Comparison of ENCODE assay signal across 21 cellular contexts in genomic region chr1:46224966-46225365, GRCh38. TPM values are rescaled to one million over a fixed set of nuclear protein-coding genes. Genes with fewer than 3 reads are reported as not detected.
A peak's percentile ranks its signal among the peaks of the same experiment; 100 is the strongest.
DNase-seq lines count a peak whose midpoint lies in the region; ATAC-seq, FAIRE-seq and TF ChIP-seq lines count a peak whose summit lies in the region.
"Had no signal": no experiment of that assay in that cellular context is flagged by ENCODE, and none has a peak within 500 bp of the region (broad histone marks: within the 10 kb centered on the region; RNA-seq: fewer than 3 reads in every experiment).

No MANE protein-coding gene starts in this region.

- DNase-seq in SJCRH30 = peak; percentile 25 to 65
- DNase-seq in dorsolateral prefrontal cortex = no peak
- peak; percentile 91 for DNase-seq in pons (ENCODE audit: low spot score)
- no peak for DNase-seq in urothelium cell line (ENCODE audit: low spot score)
- no peak for DNase-seq in activated gamma-delta T cell treated with Interleukin-2 at 50 U/mL for 16 hours
- no peak for DNase-seq in mucosa of descending colon
- no peak for DNase-seq in AG08396 (ENCODE audit: low spot score)
- DNase-seq: ACHN; CD8-positive, alpha-beta T cell; COR-L47; DMS153; DMS79 treated with DMSO at 0.1 percent for 48 hours; EL; GDM1; HCEC 1CT; HFFc6 had no signal

- no peak for TF ChIP-seq CTCF in dorsolateral prefrontal cortex (IDR thresholded peaks at IDR 0.05 in 54 of 56, conservative IDR thresholded peaks at IDR 0.05 in 2 of 56; ENCODE audit: low read depth in 1 of 56, partially characterized antibody in 56 of 56)
- TF ChIP-seq CTCF in mucosa of descending colon (IDR thresholded peaks at IDR 0.05) = no peak

- intact Hi-C loops in dorsolateral prefrontal cortex (cut with DNase I) (loop anchor here (2.0 to 5.0 kb wide), 3 partner anchors 77 to 188 kb away; partner anchors contain the start of genes LRRC41 (in 1 of the 2) and UQCRH (in 1 of the 2)), mucosa of descending colon (cut with DNase I, micrococcal nuclease) (no loop called here)

- no peak overlapping the region for H3K4me3 ChIP-seq in SJCRH30
- no peak overlapping the region for H3K4me3 ChIP-seq in dorsolateral prefrontal cortex
- no peak overlapping the region for H3K4me3 ChIP-seq in mucosa of descending colon

- no peak for ATAC-seq in mucosa of descending colon
- ATAC-seq: CD8-positive, alpha-beta T cell had no signal

- H3K9me3 ChIP-seq in SJCRH30 (replicated peaks) (no peaks in the 10 kb centered on the region), mucosa of descending colon (no peaks in the 10 kb centered on the region)

- H3K36me3 ChIP-seq in SJCRH30 (no peaks in the 10 kb centered on the region), mucosa of descending colon (ENCODE audit: low read depth) (no peaks in the 10 kb centered on the region)

- no peak overlapping the region for H3K27ac ChIP-seq in SJCRH30
- peak overlapping the region in 58 of 59 donors; percentile 15 to 100 (median 94) for H3K27ac ChIP-seq in dorsolateral prefrontal cortex

- FAIRE-seq in urothelium cell line (lab: Jason Lieb, UNC) = peak; percentile 30
- FAIRE-seq: D721Med, GM12892, HTR-8/SVneo had no signal

- H3K27me3 ChIP-seq in SJCRH30 (no peaks in the 10 kb centered on the region), dorsolateral prefrontal cortex (no peaks in the 10 kb centered on the region)

- H3K4me1 ChIP-seq in SJCRH30 (no peaks in the 10 kb centered on the region), mucosa of descending colon (ENCODE audit: low read depth) (no peaks in the 10 kb centered on the region)

RNA-seq across cellular contexts. Expression of gene LURAP1, which starts 21.8 kb away (rescaled TPM):
- 2.8 and 3.3 TPM in 2 replicates for total RNA-seq in SJCRH30 (2014; rRNA removed; shearing (Covaris generic))
- total RNA-seq in dorsolateral prefrontal cortex (10 to 100 TPM; 15.7 to 34.1 (median 24.1) TPM), mucosa of descending colon (1 to 10 TPM in 2 of 3 donors, under 1 TPM in 1; 0.63 to 5.9 (median 1.6) TPM)
- total RNA-seq: CD8-positive, alpha-beta T cell had no signal

RNA-seq across cellular contexts. Expression of gene RAD54L, which starts 22.6 kb away (rescaled TPM):
- total RNA-seq in SJCRH30 (2014; rRNA removed; shearing (Covaris generic)) = 25.7 and 30.3 TPM in 2 replicates
- total RNA-seq in dorsolateral prefrontal cortex (10 to 100 TPM in 1 of 120 experiments, 1 to 10 TPM in 118, under 1 TPM in 1; 0.89 to 10.5 (median 4.8) TPM), mucosa of descending colon (1 to 10 TPM; 3.0 to 8.0 (median 3.6) TPM)

RNA-seq across cellular contexts. Expression of gene POMGNT1, which starts 26.7 kb away (rescaled TPM):
- total RNA-seq in SJCRH30 (2014; rRNA removed; shearing (Covaris generic)) = 53.3 TPM in 2 replicates
- total RNA-seq in dorsolateral prefrontal cortex = 100 to 1,000 TPM in 32 of 120 experiments, 10 to 100 TPM in 88; 58.7 to 145 (median 92.1) TPM
- total RNA-seq in mucosa of descending colon = 10 to 100 TPM; 23.8 to 39.0 (median 38.4) TPM

RNA-seq across cellular contexts. Expression of gene P3R3URF, which starts 48.7 kb away (rescaled TPM):
- total RNA-seq in SJCRH30 (2014; rRNA removed; shearing (Covaris generic)) = not detected in 2 replicates
- total RNA-seq in dorsolateral prefrontal cortex = not detected
- not detected for total RNA-seq in mucosa of descending colon
- total RNA-seq: A172; CD8-positive, alpha-beta T cell; H4; HFFc6 had no signal

RNA-seq across cellular contexts. Expression of gene TSPAN1, which starts 50.1 kb away (rescaled TPM):
- not detected in 2 replicates for total RNA-seq in SJCRH30 (2014; rRNA removed; shearing (Covaris generic))
- total RNA-seq in dorsolateral prefrontal cortex (1 to 10 TPM in 113 of 120 experiments, under 1 TPM in 7; 0.32 to 5.8 (median 2.6) TPM), mucosa of descending colon (1,000 to 10,000 TPM in 2 of 3 donors, 100 to 1,000 TPM in 1; 723 to 1,819 (median 1,586) TPM)
- total RNA-seq: CD8-positive, alpha-beta T cell had no signal

Comparison
In these comparisons a context has a peak if more than half of its experiments do, and no peak if none do; other contexts are left out.
1. DNase-seq: peak in SJCRH30 (2 of 2) and pons (single experiment); none in dorsolateral prefrontal cortex (0 of 10), urothelium cell line (single experiment), activated gamma-delta T cell treated with Interleukin-2 at 50 U/mL for 16 hours (single experiment), mucosa of descending colon (0 of 3) and AG08396 (single experiment).
2. intact Hi-C loops: an anchor here in dorsolateral prefrontal cortex (2.0 to 5.0 kb wide); none called in mucosa of descending colon.